ENCODE assay signal across 17 cellular contexts in genomic region chr2:108968619-108969018, GRCh38. TPM values are rescaled to one million over a fixed set of nuclear protein-coding genes. Genes with fewer than 3 reads are reported as not detected.
DNase-seq lines count a peak whose midpoint lies in the region; ATAC-seq and TF ChIP-seq lines count a peak whose summit lies in the region.
"Had no signal": no experiment of that assay in that cellular context is flagged by ENCODE, and none has a peak within 500 bp of the region (broad histone marks: within the 10 kb centered on the region; RNA-seq: fewer than 3 reads in every experiment).

No MANE protein-coding gene starts in this region.

- H3K36me3 ChIP-seq in esophagus squamous epithelium = no peaks in the 10 kb centered on the region
- H3K36me3 ChIP-seq in parathyroid adenoma (ENCODE audit: control insufficient read depth, insufficient read depth, low read length) = no peaks in the 10 kb centered on the region
- no peaks in the 10 kb centered on the region for H3K36me3 ChIP-seq in effector memory CD4-positive, alpha-beta T cell (ENCODE audit: control insufficient read depth, insufficient read depth, low read length)
- H3K36me3 ChIP-seq: tibial nerve had no signal

- peaks cover 84% of the 10 kb centered on the region for H3K4me1 Mint-ChIP-seq in activated CD4-positive, alpha-beta T cell treated with anti-CD3 and anti-CD28 coated beads for 36 hours

- H2AFZ ChIP-seq in parathyroid adenoma = peak overlapping the region; percentile 13

- no peak for TF ChIP-seq CTCF in esophagus squamous epithelium (IDR thresholded peaks at IDR 0.05)
- no peak for TF ChIP-seq CTCF in parathyroid adenoma (IDR thresholded peaks at IDR 0.05)

- no peaks in the 10 kb centered on the region for H3K79me2 ChIP-seq in parathyroid adenoma

- peak; percentile 48 for ATAC-seq in activated CD4-positive, alpha-beta T cell treated with anti-CD3 and anti-CD28 coated beads for 36 hours
- no peak for ATAC-seq in HG03469 (IDR thresholded peaks at IDR 0.05; ENCODE audit: unreplicated experiment)

- POLR2A ChIA-PET in activated CD4-positive, alpha-beta T cell treated with anti-CD3 and anti-CD28 coated beads for 36 hours (lab: Charles Lee) = interaction anchor here (0.6 to 1.1 kb wide), 2 partner anchors 9 to 19 kb away, joined by 4 to 6 read pairs; no protein-coding TSS in a partner anchor

- no peak overlapping the region for H3K9ac ChIP-seq in parathyroid adenoma

- no peaks in the 10 kb centered on the region for H3K27me3 Mint-ChIP-seq in activated CD4-positive, alpha-beta T cell treated with anti-CD3 and anti-CD28 coated beads for 36 hours

- no peaks in the 10 kb centered on the region for H3K36me3 Mint-ChIP-seq in activated CD4-positive, alpha-beta T cell treated with anti-CD3 and anti-CD28 coated beads for 36 hours (ENCODE audit: low read depth)

- H3K9me3 Mint-ChIP-seq in activated CD4-positive, alpha-beta T cell treated with anti-CD3 and anti-CD28 coated beads for 36 hours (ENCODE audit: low read depth) = no peaks in the 10 kb centered on the region
- H3K9me3 Mint-ChIP-seq: nephron had no signal

- no peak overlapping the region for H3K27ac Mint-ChIP-seq in activated CD4-positive, alpha-beta T cell treated with anti-CD3 and anti-CD28 coated beads for 36 hours

- H3K4me1 ChIP-seq in esophagus squamous epithelium = peaks cover 0 to 68% (median 12%) of the 10 kb centered on the region in 3 donors
- peaks cover 17% of the 10 kb centered on the region for H3K4me1 ChIP-seq in parathyroid adenoma
- peaks cover 22% of the 10 kb centered on the region for H3K4me1 ChIP-seq in effector memory CD4-positive, alpha-beta T cell (ENCODE audit: control insufficient read depth, insufficient read depth, low read length, poor library complexity, severe bottlenecking)

- no peak overlapping the region for H3K4me3 ChIP-seq in esophagus squamous epithelium
- no peak overlapping the region for H3K4me3 ChIP-seq in parathyroid adenoma (ENCODE audit: low read depth, low read length)
- no peak overlapping the region for H3K4me3 ChIP-seq in effector memory CD4-positive, alpha-beta T cell (ENCODE audit: insufficient read depth, low read depth, low read length, poor library complexity, severe bottlenecking)
- H3K4me3 ChIP-seq: tibial nerve had no signal

- CTCF ChIA-PET in activated CD4-positive, alpha-beta T cell treated with anti-CD3 and anti-CD28 coated beads for 36 hours (lab: Charles Lee) = interaction anchor here (0.8 to 4.2 kb wide), 7 partner anchors 10 to 162 kb away, joined by 3 to 35 read pairs (median 11); partner anchors contain the start of gene EDAR

- no peak overlapping the region for H3K4me3 Mint-ChIP-seq in activated CD4-positive, alpha-beta T cell treated with anti-CD3 and anti-CD28 coated beads for 36 hours
- H3K4me3 Mint-ChIP-seq: nephron had no signal

- intact Hi-C loops in activated CD4-positive, alpha-beta T cell treated with anti-CD3 and anti-CD28 coated beads for 36 hours (cut with DNase I, micrococcal nuclease) = no loop called here
- intact Hi-C loops in esophagus squamous epithelium (cut with DNase I) = no loop called here

- H3K4me2 ChIP-seq in parathyroid adenoma (ENCODE audit: low read length) = no peak overlapping the region

- WGBS in esophagus squamous epithelium, 2 donors = 36 to 42% methylated on average over 3 to 4 of the region's 4 CpGs

- H3K27me3 ChIP-seq in esophagus squamous epithelium (no peaks in the 10 kb centered on the region), parathyroid adenoma (ENCODE audit: control insufficient read depth, insufficient read depth, low read length) (no peaks in the 10 kb centered on the region)
- H3K27me3 ChIP-seq in effector memory CD4-positive, alpha-beta T cell (replicated peaks; ENCODE audit: control insufficient read depth, insufficient read depth, low read length, poor library complexity, severe bottlenecking) = no peaks in the 10 kb centered on the region
- H3K27me3 ChIP-seq: tibial nerve had no signal

- peak overlapping the region; percentile 18 to 90 (median 64) for H3K27ac ChIP-seq in esophagus squamous epithelium
- H3K27ac ChIP-seq in parathyroid adenoma = no peak overlapping the region
- H3K27ac ChIP-seq in effector memory CD4-positive, alpha-beta T cell (ENCODE audit: insufficient read depth, low read length, poor library complexity, severe bottlenecking) = no peak overlapping the region
- H3K27ac ChIP-seq: tibial nerve had no signal

- H3K9me3 ChIP-seq in esophagus squamous epithelium (no peaks in the 10 kb centered on the region), parathyroid adenoma (ENCODE audit: control insufficient read depth, low read length) (no peaks in the 10 kb centered on the region)
- no peaks in the 10 kb centered on the region for H3K9me3 ChIP-seq in effector memory CD4-positive, alpha-beta T cell (ENCODE audit: control insufficient read depth, low read length)
- H3K9me3 ChIP-seq: tibial nerve had no signal

- peak; percentile 51 for DNase-seq in activated CD4-positive, alpha-beta T cell treated with anti-CD3 and anti-CD28 coated beads for 36 hours
- DNase-seq in activated CD4-positive, alpha-beta T cell treated with anti-CD3 and anti-CD28 coated beads, Interleukin-2, amount 50 U/mL, for 48 hours = no peak
- DNase-seq in NCI-H69 (lab: John Stamatoyannopoulos, UW) (peak; percentile 11), esophagus squamous epithelium (lab: John Stamatoyannopoulos, UW) (no peak), Ammon's horn (ENCODE audit: low spot score) (no peak)
- DNase-seq in effector memory CD4-positive, alpha-beta T cell = no peak
- DNase-seq: activated gamma-delta T cell, DMS153, NCI-H1092, NCI-H526 treated with DMSO at 0.1 percent for 48 hours had no signal

- TF ChIP-seq POLR2A in esophagus squamous epithelium (IDR thresholded peaks at IDR 0.05) = no peak

RNA-seq across cellular contexts. Expression of gene EDAR, which starts 20.4 kb away (rescaled TPM):
- under 1 TPM; 0.78 to 0.81 TPM for total RNA-seq in activated CD4-positive, alpha-beta T cell treated with anti-CD3 and anti-CD28 coated beads for 36 hours
- 1 to 10 TPM; 3.9 to 5.3 (median 4.4) TPM for total RNA-seq in esophagus squamous epithelium
- total RNA-seq: chondrocyte, SK-MEL-5, skeletal muscle tissue had no signal

Comparison
In these comparisons a context has a peak if more than half of its experiments do, and no peak if none do; other contexts are left out.
1. DNase-seq: peak in activated CD4-positive, alpha-beta T cell treated with anti-CD3 and anti-CD28 coated beads for 36 hours (single experiment) and NCI-H69 (single experiment); none in activated CD4-positive, alpha-beta T cell treated with anti-CD3 and anti-CD28 coated beads, Interleukin-2, amount 50 U/mL, for 48 hours (0 of 2), esophagus squamous epithelium (single experiment), Ammon's horn (single experiment) and effector memory CD4-positive, alpha-beta T cell (0 of 3).
2. H3K27ac ChIP-seq: peak in esophagus squamous epithelium (4 of 4); none in parathyroid adenoma (single experiment) and effector memory CD4-positive, alpha-beta T cell (single experiment).